13 cellular contexts compared by ENCODE assay signal in the genomic region with DNA sequence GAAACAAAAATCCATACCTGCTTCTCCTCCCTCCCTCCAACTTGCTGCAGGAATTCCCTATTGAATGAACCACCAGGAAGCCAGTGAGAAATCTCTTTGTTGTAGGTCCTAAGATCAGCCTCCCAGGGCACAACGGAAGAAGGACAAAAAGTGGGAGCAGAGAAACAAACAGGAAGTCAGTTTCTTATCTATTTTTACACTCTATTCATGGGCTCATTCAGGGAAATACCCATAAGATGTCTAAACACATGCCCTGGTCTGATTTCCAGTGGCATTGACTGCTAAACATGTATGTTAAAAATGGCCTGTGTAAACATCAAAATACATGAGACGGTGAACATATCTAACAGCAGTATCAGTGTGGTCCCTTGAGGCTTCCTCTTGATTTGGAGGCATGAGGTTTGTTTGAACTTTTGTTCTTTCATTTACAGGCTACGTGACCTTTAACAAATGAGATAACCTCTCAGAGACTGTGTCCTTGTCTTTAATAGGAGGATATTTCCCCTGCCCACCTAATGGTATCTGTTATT. TPM values are rescaled to one million over a fixed set of nuclear protein-coding genes. Genes with fewer than 3 reads are reported as not detected.
DNase-seq lines count a peak whose midpoint lies in the region; ATAC-seq and TF ChIP-seq lines count a peak whose summit lies in the region.
"Had no signal": no experiment of that assay in that cellular context is flagged by ENCODE, and none has a peak within 500 bp of the region (broad histone marks: within the 10 kb centered on the region; RNA-seq: fewer than 3 reads in every experiment).

No MANE protein-coding gene starts in this region.

- no peaks in the 10 kb centered on the region for H3K36me3 Mint-ChIP-seq in CD4-positive, CD25-positive, alpha-beta regulatory T cell
- H3K36me3 Mint-ChIP-seq: memory B cell had no signal

- TF ChIP-seq CTCF in GM20000 (IDR thresholded peaks at IDR 0.05; ENCODE audit: extremely low read depth, missing control alignments) = no peak
- no peak for TF ChIP-seq CTCF in WERI-Rb-1 (IDR thresholded peaks at IDR 0.05; ENCODE audit: low read depth, low read length)

- no peak overlapping the region for H3K4me3 ChIP-seq in CD4-positive, CD25-positive, alpha-beta regulatory T cell (ENCODE audit: low read depth, low read length)
- no peak overlapping the region for H3K4me3 ChIP-seq in WERI-Rb-1 (ENCODE audit: low read depth, low read length)
- H3K4me3 ChIP-seq: gastroesophageal sphincter had no signal

- ATAC-seq in CD4-positive, CD25-positive, alpha-beta regulatory T cell (ENCODE audit: low read depth in 2 of 2) = peak; percentile 37 to 58
- ATAC-seq in left lobe of liver (peak; percentile 48), HG03175 (IDR thresholded peaks at IDR 0.05; ENCODE audit: unreplicated experiment) (no peak), Right ventricle myocardium inferior (no peak)
- ATAC-seq: gastroesophageal sphincter had no signal

- H3K27me3 Mint-ChIP-seq in CD4-positive, CD25-positive, alpha-beta regulatory T cell = no peaks in the 10 kb centered on the region
- H3K27me3 Mint-ChIP-seq: memory B cell had no signal

- no peaks in the 10 kb centered on the region for H3K9me3 Mint-ChIP-seq in CD4-positive, CD25-positive, alpha-beta regulatory T cell
- H3K9me3 Mint-ChIP-seq: memory B cell had no signal

- peak overlapping the region in 2 of 4 donors; percentile 13 to 26 for H3K4me3 Mint-ChIP-seq in CD4-positive, CD25-positive, alpha-beta regulatory T cell
- H3K4me3 Mint-ChIP-seq: memory B cell had no signal

- H3K4me1 ChIP-seq in CD4-positive, CD25-positive, alpha-beta regulatory T cell (ENCODE audit: control insufficient read depth, insufficient read depth, low read length, poor library complexity, severe bottlenecking) = peaks cover 25% of the 10 kb centered on the region
- H3K4me1 ChIP-seq: gastroesophageal sphincter had no signal

- DNase-seq in CD4-positive, CD25-positive, alpha-beta regulatory T cell = peak in 2 of 3 donors; percentile 26 to 30
- DNase-seq in GM20000 (ENCODE audit: low spot score) = peak; percentile 13
- no peak for DNase-seq in WERI-Rb-1
- DNase-seq in left lobe of liver (ENCODE audit: low spot score) = no peak
- DNase-seq in NCI-H446 (lab: John Stamatoyannopoulos, UW) = no peak
- DNase-seq in SKM-1 treated with dmso at 0.1 percent for 144 hours (lab: John Stamatoyannopoulos, UW; ENCODE audit: unreplicated experiment) = no peak
- DNase-seq in Right ventricle myocardium inferior (ENCODE audit: missing footprints) = no peak
- DNase-seq: activated effector memory CD4-positive, alpha-beta T cell treated with Interleukin-2 at 50 U/mL for 16 hours; NCI-H1417 treated with DMSO at 0.1 percent for 48 hours had no signal

- intact Hi-C loops in Right ventricle myocardium inferior (cut with DNase I) = no loop called here

- peak overlapping the region; percentile 7 to 63 (median 62) for H3K27ac Mint-ChIP-seq in CD4-positive, CD25-positive, alpha-beta regulatory T cell
- H3K27ac Mint-ChIP-seq: memory B cell had no signal

- peak overlapping the region; percentile 5 for H3K27ac ChIP-seq in CD4-positive, CD25-positive, alpha-beta regulatory T cell (ENCODE audit: insufficient read depth, low read length, poor library complexity, severe bottlenecking)
- H3K27ac ChIP-seq in WERI-Rb-1 = peak overlapping the region; percentile 81
- H3K27ac ChIP-seq: gastroesophageal sphincter had no signal

- peaks cover 18 to 80% (median 47%) of the 10 kb centered on the region in 4 donors for H3K4me1 Mint-ChIP-seq in CD4-positive, CD25-positive, alpha-beta regulatory T cell

- H3K9me3 ChIP-seq in CD4-positive, CD25-positive, alpha-beta regulatory T cell (ENCODE audit: control insufficient read depth in 2 of 2, low read length in 2 of 2) = no peaks in the 10 kb centered on the region
- no peaks in the 10 kb centered on the region for H3K9me3 ChIP-seq in WERI-Rb-1 (ENCODE audit: severe bottlenecking)
- H3K9me3 ChIP-seq: gastroesophageal sphincter had no signal

- no peaks in the 10 kb centered on the region for H3K27me3 ChIP-seq in CD4-positive, CD25-positive, alpha-beta regulatory T cell (ENCODE audit: control insufficient read depth, insufficient read depth, low read length)
- no peaks in the 10 kb centered on the region for H3K27me3 ChIP-seq in WERI-Rb-1 (ENCODE audit: insufficient read depth, low read depth, severe bottlenecking)

- H3K36me3 ChIP-seq in CD4-positive, CD25-positive, alpha-beta regulatory T cell (ENCODE audit: control insufficient read depth, insufficient read depth, low read length) = no peaks in the 10 kb centered on the region
- no peaks in the 10 kb centered on the region for H3K36me3 ChIP-seq in WERI-Rb-1
- H3K36me3 ChIP-seq: gastroesophageal sphincter had no signal

RNA-seq across cellular contexts. Expression of gene GPR65, which starts 18.8 kb away (rescaled TPM):
- total RNA-seq in CD4-positive, CD25-positive, alpha-beta regulatory T cell = 12.3 TPM
- 10 to 100 TPM; 12.6 to 15.5 (median 13.5) TPM for polyA plus RNA-seq in CD4-positive, CD25-positive, alpha-beta regulatory T cell
- 0.78 TPM for total RNA-seq in left lobe of liver
- 0.62 TPM for total RNA-seq in Right ventricle myocardium inferior
- total RNA-seq: renal cortical epithelial cell had no signal

RNA-seq across cellular contexts. Expression of gene GALC, which starts 30.7 kb away (rescaled TPM):
- total RNA-seq in CD4-positive, CD25-positive, alpha-beta regulatory T cell = 17.5 TPM
- polyA plus RNA-seq in CD4-positive, CD25-positive, alpha-beta regulatory T cell = 10 to 100 TPM; 10.6 to 14.0 (median 12.6) TPM
- total RNA-seq in left lobe of liver = 7.6 TPM
- total RNA-seq in Right ventricle myocardium inferior = 11.1 TPM

Comparison
In these comparisons a context has a peak if more than half of its experiments do, and no peak if none do; other contexts are left out.
1. ATAC-seq: peak in CD4-positive, CD25-positive, alpha-beta regulatory T cell (2 of 2) and left lobe of liver (single experiment); none in HG03175 (single experiment) and Right ventricle myocardium inferior (single experiment).
2. DNase-seq: peak in CD4-positive, CD25-positive, alpha-beta regulatory T cell (2 of 3) and GM20000 (single experiment); none in WERI-Rb-1 (single experiment), left lobe of liver (single experiment), NCI-H446 (0 of 2), SKM-1 treated with dmso at 0.1 percent for 144 hours (single experiment) and Right ventricle myocardium inferior (single experiment).